ENCODE assay signal across 1 cellular context in the genomic region with DNA sequence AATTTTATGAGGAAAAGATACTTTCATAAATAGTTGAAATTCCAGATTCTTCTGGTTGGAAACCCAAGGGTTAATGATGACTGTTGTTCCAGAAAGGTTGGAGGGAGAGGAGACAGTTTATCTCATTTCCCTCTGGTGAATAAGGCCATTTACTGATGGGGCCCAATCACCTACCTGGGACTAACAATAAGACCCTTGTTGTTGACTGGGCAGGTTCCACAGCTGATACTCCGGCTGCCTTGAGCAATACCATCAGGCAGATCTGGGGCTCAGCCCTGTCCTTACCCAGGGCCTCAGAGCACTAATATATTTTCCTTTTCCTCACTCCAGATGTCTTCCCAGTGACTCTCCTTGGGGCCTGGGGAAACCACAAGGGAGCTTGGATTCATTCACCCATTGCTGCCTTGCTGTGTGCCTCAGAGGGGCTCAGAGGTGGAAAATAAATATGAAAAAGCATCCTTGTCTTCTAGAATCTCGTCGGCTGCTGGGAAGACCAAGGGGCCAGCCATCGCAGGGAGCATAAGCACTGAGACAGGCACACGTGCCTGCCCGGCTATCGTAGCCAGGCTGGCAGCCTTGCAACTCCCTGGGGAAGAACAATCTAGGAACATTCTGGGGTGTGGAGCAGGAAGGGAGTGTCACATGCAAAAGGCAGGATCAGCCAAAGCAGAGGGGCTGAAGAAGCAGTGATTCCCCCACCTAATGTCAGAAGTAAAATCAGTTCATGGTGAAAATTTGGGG.
TF ChIP-seq lines count a peak whose summit lies in the region.

No MANE protein-coding gene starts in this region.

TF ChIP-seq in HepG2, 621 proteins besides CTCF, POLR2A, EP300 and RAD21 (continued from another document):
- TF ChIP-seq, protein P1, sequence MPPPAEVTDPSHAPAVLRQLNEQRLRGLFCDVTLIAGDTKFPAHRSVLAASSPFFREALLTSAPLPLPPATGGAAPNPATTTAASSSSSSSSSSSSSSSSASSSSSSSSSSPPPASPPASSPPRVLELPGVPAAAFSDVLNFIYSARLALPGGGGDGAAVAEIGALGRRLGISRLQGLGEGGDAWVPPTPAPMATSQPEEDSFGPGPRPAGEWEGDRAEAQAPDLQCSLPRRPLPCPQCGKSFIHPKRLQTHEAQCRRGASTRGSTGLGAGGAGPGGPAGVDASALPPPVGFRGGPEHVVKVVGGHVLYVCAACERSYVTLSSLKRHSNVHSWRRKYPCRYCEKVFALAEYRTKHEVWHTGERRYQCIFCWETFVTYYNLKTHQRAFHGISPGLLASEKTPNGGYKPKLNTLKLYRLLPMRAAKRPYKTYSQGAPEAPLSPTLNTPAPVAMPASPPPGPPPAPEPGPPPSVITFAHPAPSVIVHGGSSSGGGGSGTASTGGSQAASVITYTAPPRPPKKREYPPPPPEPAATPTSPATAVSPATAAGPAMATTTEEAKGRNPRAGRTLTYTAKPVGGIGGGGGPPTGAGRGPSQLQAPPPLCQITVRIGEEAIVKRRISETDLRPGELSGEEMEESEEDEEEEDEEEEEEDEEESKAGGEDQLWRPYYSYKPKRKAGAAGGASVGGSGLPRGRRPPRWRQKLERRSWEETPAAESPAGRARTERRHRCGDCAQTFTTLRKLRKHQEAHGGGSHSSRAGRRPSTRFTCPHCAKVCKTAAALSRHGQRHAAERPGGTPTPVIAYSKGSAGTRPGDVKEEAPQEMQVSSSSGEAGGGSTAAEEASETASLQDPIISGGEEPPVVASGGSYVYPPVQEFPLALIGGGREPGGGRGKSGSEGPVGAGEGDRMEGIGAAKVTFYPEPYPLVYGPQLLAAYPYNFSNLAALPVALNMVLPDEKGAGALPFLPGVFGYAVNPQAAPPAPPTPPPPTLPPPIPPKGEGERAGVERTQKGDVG (CRISPR knock-in tag; IDR thresholded peaks at IDR 0.05; ENCODE audit: borderline replicate concordance): no peak
- TF ChIP-seq, protein P2, sequence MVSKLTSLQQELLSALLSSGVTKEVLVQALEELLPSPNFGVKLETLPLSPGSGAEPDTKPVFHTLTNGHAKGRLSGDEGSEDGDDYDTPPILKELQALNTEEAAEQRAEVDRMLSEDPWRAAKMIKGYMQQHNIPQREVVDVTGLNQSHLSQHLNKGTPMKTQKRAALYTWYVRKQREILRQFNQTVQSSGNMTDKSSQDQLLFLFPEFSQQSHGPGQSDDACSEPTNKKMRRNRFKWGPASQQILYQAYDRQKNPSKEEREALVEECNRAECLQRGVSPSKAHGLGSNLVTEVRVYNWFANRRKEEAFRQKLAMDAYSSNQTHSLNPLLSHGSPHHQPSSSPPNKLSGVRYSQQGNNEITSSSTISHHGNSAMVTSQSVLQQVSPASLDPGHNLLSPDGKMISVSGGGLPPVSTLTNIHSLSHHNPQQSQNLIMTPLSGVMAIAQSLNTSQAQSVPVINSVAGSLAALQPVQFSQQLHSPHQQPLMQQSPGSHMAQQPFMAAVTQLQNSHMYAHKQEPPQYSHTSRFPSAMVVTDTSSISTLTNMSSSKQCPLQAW (CRISPR knock-in tag; IDR thresholded peaks at IDR 0.05): no peak
- no peak for TF ChIP-seq KLF6 (CRISPR knock-in tag; IDR thresholded peaks at IDR 0.05)
- no peak for TF ChIP-seq MBD4 (IDR thresholded peaks at IDR 0.05; ENCODE audit: borderline replicate concordance, low read length)
- TF ChIP-seq, protein P3, sequence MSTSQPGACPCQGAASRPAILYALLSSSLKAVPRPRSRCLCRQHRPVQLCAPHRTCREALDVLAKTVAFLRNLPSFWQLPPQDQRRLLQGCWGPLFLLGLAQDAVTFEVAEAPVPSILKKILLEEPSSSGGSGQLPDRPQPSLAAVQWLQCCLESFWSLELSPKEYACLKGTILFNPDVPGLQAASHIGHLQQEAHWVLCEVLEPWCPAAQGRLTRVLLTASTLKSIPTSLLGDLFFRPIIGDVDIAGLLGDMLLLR (CRISPR knock-in tag; IDR thresholded peaks at IDR 0.05): no peak
- TF ChIP-seq TRIM24 (CRISPR knock-in tag; IDR thresholded peaks at IDR 0.05): no peak
- no peak for TF ChIP-seq ZNF225 (CRISPR knock-in tag; IDR thresholded peaks at IDR 0.05)
